ENCODE assay signal across 10 cellular contexts in genomic region chr13:114283581-114283980, GRCh38. TPM values are rescaled to one million over a fixed set of nuclear protein-coding genes. Genes with fewer than 3 reads are reported as not detected.
DNase-seq lines count a peak whose midpoint lies in the region; ATAC-seq and TF ChIP-seq lines count a peak whose summit lies in the region.
"Had no signal": no experiment of that assay in that cellular context is flagged by ENCODE, and none has a peak within 500 bp of the region (broad histone marks: within the 10 kb centered on the region; RNA-seq: fewer than 3 reads in every experiment).

No MANE protein-coding gene starts in this region.

- H3K36me3 ChIP-seq in Caco-2 (ENCODE audit: control insufficient read depth, insufficient read depth, low read length) (peaks cover 1% of the 10 kb centered on the region; the same call in 1 of the 2 replicates), KMS-11 (ENCODE audit: insufficient read depth) (peaks cover 4% of the 10 kb centered on the region; the same call in 1 of the 2 replicates), stomach (peaks cover 24 to 41% (median 35%) of the 10 kb centered on the region in 4 donors)
- peaks cover 5 to 35% (median 9%) of the 10 kb centered on the region in 3 experiments for H3K36me3 ChIP-seq in naive thymus-derived CD4-positive, alpha-beta T cell (ENCODE audit: control insufficient read depth in 2 of 3, insufficient read depth in 3 of 3, low read length in 3 of 3)

- ATAC-seq in activated T-helper 17 cell treated with anti-CD3 and anti-CD28 coated beads, Interleukin-2, amount 50 U/mL, for 72 hours (replicated peaks): no peak
- ATAC-seq in naive thymus-derived CD4-positive, alpha-beta T cell: no peak
- ATAC-seq: sciatic nerve had no signal

- no peaks in the 10 kb centered on the region for H4K20me1 ChIP-seq in KMS-11 (ENCODE audit: insufficient read depth)

- H3K27me3 Mint-ChIP-seq in Caco-2 (ENCODE audit: insufficient read depth, unreplicated experiment): no peaks in the 10 kb centered on the region
- no peaks in the 10 kb centered on the region for H3K27me3 Mint-ChIP-seq in activated T-helper 17 cell treated with anti-CD3 and anti-CD28 coated beads, Interleukin-2, amount 50 U/mL, for 72 hours
- no peaks in the 10 kb centered on the region for H3K27me3 Mint-ChIP-seq in naive thymus-derived CD4-positive, alpha-beta T cell

- TF ChIP-seq CTCF in Caco-2 (IDR thresholded peaks at IDR 0.05; ENCODE audit: insufficient read depth in 1 of 2, low read depth in 1 of 2, low read length in 1 of 2, severe bottlenecking in 1 of 2, unreplicated experiment in 1 of 2) (no peak), KMS-11 (conservative IDR thresholded peaks at IDR 0.05; ENCODE audit: low read depth, low read length) (no peak), stomach (IDR thresholded peaks at IDR 0.05) (no peak)

- peak overlapping the region; percentile 53 for H3K4me3 Mint-ChIP-seq in Caco-2 (ENCODE audit: unreplicated experiment)
- peak overlapping the region; percentile 92 for H3K4me3 Mint-ChIP-seq in activated T-helper 17 cell treated with anti-CD3 and anti-CD28 coated beads, Interleukin-2, amount 50 U/mL, for 72 hours
- H3K4me3 Mint-ChIP-seq in naive thymus-derived CD4-positive, alpha-beta T cell: peak overlapping the region; percentile 45 to 98 (median 61)

- H2AFZ ChIP-seq in KMS-11 (ENCODE audit: low read depth): no peak overlapping the region

- DNase-seq in Caco-2 (no peak), stomach (no peak), COLO829 (ENCODE audit: low spot score) (no peak), 8988T (no peak)
- DNase-seq in naive thymus-derived CD4-positive, alpha-beta T cell: no peak
- no peak for DNase-seq in stimulated activated CD4-positive, alpha-beta T cell treated with anti-CD3 and anti-CD28 coated beads, Interleukin-4, amount 100 ng/mL, for 4 hours
- DNase-seq: NCI-H1092 treated with DMSO at 0.1 percent for 48 hours had no signal

- CTCF ChIA-PET in Caco-2 (lab: Charles Lee): no interaction called here
- CTCF ChIA-PET in naive thymus-derived CD4-positive, alpha-beta T cell (lab: Charles Lee): no interaction called here

- 60 to 79% (median 73%) methylated on average over 3 of the region's 3 CpGs for WGBS in stomach, 5 donors

- H3K36me3 Mint-ChIP-seq in Caco-2 (ENCODE audit: insufficient read depth, unreplicated experiment): peaks cover 72% of the 10 kb centered on the region
- H3K36me3 Mint-ChIP-seq in activated T-helper 17 cell treated with anti-CD3 and anti-CD28 coated beads, Interleukin-2, amount 50 U/mL, for 72 hours (ENCODE audit: low read depth): peaks cover 80% of the 10 kb centered on the region
- H3K36me3 Mint-ChIP-seq in naive thymus-derived CD4-positive, alpha-beta T cell: peaks cover 10 to 35% (median 12%) of the 10 kb centered on the region in 5 donors

- no peaks in the 10 kb centered on the region for H3K27me3 ChIP-seq in Caco-2 (replicated peaks; ENCODE audit: control insufficient read depth, insufficient read depth, low read length)
- no peaks in the 10 kb centered on the region for H3K27me3 ChIP-seq in KMS-11 (ENCODE audit: insufficient read depth, low read depth)
- no peaks in the 10 kb centered on the region for H3K27me3 ChIP-seq in naive thymus-derived CD4-positive, alpha-beta T cell (ENCODE audit: control insufficient read depth in 2 of 2, insufficient read depth in 2 of 2, low read length in 2 of 2)
- no peaks in the 10 kb centered on the region for H3K27me3 ChIP-seq in stomach

- peak overlapping the region; percentile 28 for H3K27ac Mint-ChIP-seq in Caco-2 (ENCODE audit: unreplicated experiment)
- H3K27ac Mint-ChIP-seq in activated T-helper 17 cell treated with anti-CD3 and anti-CD28 coated beads, Interleukin-2, amount 50 U/mL, for 72 hours: peak overlapping the region; percentile 49
- H3K27ac Mint-ChIP-seq in naive thymus-derived CD4-positive, alpha-beta T cell: peak overlapping the region in 5 of 9 donors; percentile 9 to 32 (median 21)

- H3K4me3 ChIP-seq in Caco-2 (ENCODE audit: low read depth, low read length): no peak overlapping the region
- H3K4me3 ChIP-seq in KMS-11 (IDR thresholded peaks at IDR 0.05; ENCODE audit: insufficient read depth, low read depth, low read length): no peak overlapping the region
- H3K4me3 ChIP-seq in naive thymus-derived CD4-positive, alpha-beta T cell (ENCODE audit: low read length): no peak overlapping the region
- H3K4me3 ChIP-seq in stomach: no peak overlapping the region

- no peaks in the 10 kb centered on the region for H3K9me3 Mint-ChIP-seq in Caco-2 (ENCODE audit: unreplicated experiment)
- no peaks in the 10 kb centered on the region for H3K9me3 Mint-ChIP-seq in activated T-helper 17 cell treated with anti-CD3 and anti-CD28 coated beads, Interleukin-2, amount 50 U/mL, for 72 hours
- no peaks in the 10 kb centered on the region for H3K9me3 Mint-ChIP-seq in naive thymus-derived CD4-positive, alpha-beta T cell

- TF ChIP-seq POLR2A in stomach (IDR thresholded peaks at IDR 0.05): no peak

- peak overlapping the region; percentile 65 for H3K4me2 ChIP-seq in KMS-11

- H3K4me1 ChIP-seq in Caco-2 (peaks cover 14% of the 10 kb centered on the region), KMS-11 (ENCODE audit: low read depth, poor library complexity, severe bottlenecking) (peaks cover 42% of the 10 kb centered on the region), stomach (peaks cover 14 to 49% (median 37%) of the 10 kb centered on the region in 4 donors)
- H3K4me1 ChIP-seq in naive thymus-derived CD4-positive, alpha-beta T cell (ENCODE audit: control insufficient read depth in 2 of 2, insufficient read depth in 2 of 2, low read length in 2 of 2): peaks cover 29 to 30% of the 10 kb centered on the region in 2 donors

- peak overlapping the region; percentile 83; the same call in 1 of the 2 replicates for H3K27ac ChIP-seq in KMS-11
- no peak overlapping the region for H3K27ac ChIP-seq in naive thymus-derived CD4-positive, alpha-beta T cell (ENCODE audit: low read depth, low read length)
- H3K27ac ChIP-seq in stomach: no peak overlapping the region

- no peaks in the 10 kb centered on the region for H3K9me3 ChIP-seq in Caco-2
- no peaks in the 10 kb centered on the region for H3K9me3 ChIP-seq in naive thymus-derived CD4-positive, alpha-beta T cell (ENCODE audit: control insufficient read depth in 2 of 3, low read length in 3 of 3)
- H3K9me3 ChIP-seq in stomach: no peaks in the 10 kb centered on the region

- no peak for TF ChIP-seq EP300 in stomach (IDR thresholded peaks at IDR 0.05)

- no TSS peak for BruUV-seq in Caco-2 (replicated peaks; lab: Mats Ljungman, UMichigan)

- POLR2A ChIA-PET in Caco-2 (lab: Charles Lee): no interaction called here
- POLR2A ChIA-PET in naive thymus-derived CD4-positive, alpha-beta T cell (lab: Charles Lee): no interaction called here

- H3K79me2 ChIP-seq in KMS-11 (ENCODE audit: insufficient read depth, low read depth): peaks cover 28% of the 10 kb centered on the region

- no peak overlapping the region for H3K9ac ChIP-seq in KMS-11

- peaks cover 29% of the 10 kb centered on the region for H3K4me1 Mint-ChIP-seq in Caco-2 (ENCODE audit: low read depth, unreplicated experiment)
- H3K4me1 Mint-ChIP-seq in activated T-helper 17 cell treated with anti-CD3 and anti-CD28 coated beads, Interleukin-2, amount 50 U/mL, for 72 hours: peaks cover 51% of the 10 kb centered on the region
- peaks cover 36 to 68% (median 51%) of the 10 kb centered on the region in 7 donors for H3K4me1 Mint-ChIP-seq in naive thymus-derived CD4-positive, alpha-beta T cell

- intact Hi-C loops in Caco-2 (cut with micrococcal nuclease; ENCODE audit: unreplicated experiment): no loop called here
- intact Hi-C loops in naive thymus-derived CD4-positive, alpha-beta T cell (cut with micrococcal nuclease): no loop called here
- intact Hi-C loops in stomach (cut with DNase I; ENCODE audit: low total_unique reads): no loop called here

RNA-seq across cellular contexts. Expression of gene UPF3A, which starts 2.2 kb away (rescaled TPM):
- 86.2 and 88.3 TPM in 2 replicates for total RNA-seq in Caco-2 (2022)
- 10 to 100 TPM; 45.7 to 60.4 TPM for total RNA-seq in activated T-helper 17 cell treated with anti-CD3 and anti-CD28 coated beads, Interleukin-2, amount 50 U/mL, for 72 hours
- 10 to 100 TPM; 30.1 to 88.7 (median 62.9) TPM for total RNA-seq in naive thymus-derived CD4-positive, alpha-beta T cell
- 10 to 100 TPM; 12.3 to 24.4 TPM for polyA plus RNA-seq in naive thymus-derived CD4-positive, alpha-beta T cell
- total RNA-seq in stomach: 100 to 1,000 TPM in 1 of 5 donors, 10 to 100 TPM in 4; 20.4 to 186 (median 43.0) TPM
- 100 to 1,000 TPM in 1 of 3 donors, 10 to 100 TPM in 2; 39.5 to 136 (median 43.7) TPM for polyA plus RNA-seq in stomach

RNA-seq across cellular contexts. Expression of gene CHAMP1, which starts 30.7 kb away (rescaled TPM):
- total RNA-seq in Caco-2 (2022): 39.6 and 42.1 TPM in 2 replicates
- 10 to 100 TPM; 26.6 to 34.6 TPM for total RNA-seq in activated T-helper 17 cell treated with anti-CD3 and anti-CD28 coated beads, Interleukin-2, amount 50 U/mL, for 72 hours
- total RNA-seq in naive thymus-derived CD4-positive, alpha-beta T cell: 10 to 100 TPM in 4 of 5 experiments, 1 to 10 TPM in 1; 9.1 to 31.3 (median 24.0) TPM
- 10 to 100 TPM in 1 of 2 donors, 1 to 10 TPM in 1; 9.8 to 13.3 TPM for polyA plus RNA-seq in naive thymus-derived CD4-positive, alpha-beta T cell
- 10 to 100 TPM in 3 of 5 donors, 1 to 10 TPM in 2; 1.7 to 40.6 (median 12.8) TPM for total RNA-seq in stomach
- polyA plus RNA-seq in stomach: 1 to 10 TPM; 3.8 to 6.3 (median 6.0) TPM

RNA-seq across cellular contexts. Expression of gene CDC16, which starts 48.9 kb away (rescaled TPM):
- total RNA-seq in Caco-2 (2022) (80.5 and 80.8 TPM in 2 replicates), stomach (10 to 100 TPM; 63.0 to 98.5 (median 83.9) TPM)
- 100 to 1,000 TPM in 1 of 2 donors, 10 to 100 TPM in 1; 61.9 to 100 TPM for total RNA-seq in activated T-helper 17 cell treated with anti-CD3 and anti-CD28 coated beads, Interleukin-2, amount 50 U/mL, for 72 hours
- 100 to 1,000 TPM in 2 of 5 experiments, 10 to 100 TPM in 3; 66.0 to 108 (median 88.7) TPM for total RNA-seq in naive thymus-derived CD4-positive, alpha-beta T cell
- polyA plus RNA-seq in naive thymus-derived CD4-positive, alpha-beta T cell: 10 to 100 TPM; 20.1 to 20.9 TPM
- polyA plus RNA-seq in stomach: 10 to 100 TPM; 49.3 to 51.4 (median 50.4) TPM
